ENCODE assay signal across 1 cellular context in the genomic region with DNA sequence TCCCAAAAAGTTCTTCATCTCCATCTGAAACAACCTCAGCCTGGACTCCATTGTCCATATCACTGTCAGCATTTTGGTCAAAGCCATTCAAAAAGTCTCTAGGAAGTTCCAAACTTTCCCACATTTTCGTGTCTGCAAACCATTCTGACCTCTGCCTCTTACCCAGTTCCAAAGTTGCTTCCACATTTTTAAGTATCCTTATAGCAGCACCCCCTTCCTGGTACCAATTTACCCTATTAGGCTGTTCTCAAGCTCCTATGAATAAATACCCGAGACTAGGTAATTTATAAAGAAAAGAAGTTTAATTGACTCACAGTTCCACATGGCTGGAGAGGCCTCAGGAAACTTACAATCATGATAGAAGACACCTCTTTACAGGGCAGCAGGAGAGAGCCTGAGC. TPM values are rescaled to one million over a fixed set of nuclear protein-coding genes. Genes with fewer than 3 reads are reported as not detected.
"Had no signal": no experiment of that assay in that cellular context is flagged by ENCODE, and none has a peak within 500 bp of the region (broad histone marks: within the 10 kb centered on the region; RNA-seq: fewer than 3 reads in every experiment).

No MANE protein-coding gene starts in this region.

RNA-seq across cellular contexts. Expression of gene ACVR2B, which starts 20.0 kb away (rescaled TPM):
- polyA plus RNA-seq: IgD-negative memory B cell had no signal
